ENCODE assay signal across 37 cellular contexts in the genomic region with DNA sequence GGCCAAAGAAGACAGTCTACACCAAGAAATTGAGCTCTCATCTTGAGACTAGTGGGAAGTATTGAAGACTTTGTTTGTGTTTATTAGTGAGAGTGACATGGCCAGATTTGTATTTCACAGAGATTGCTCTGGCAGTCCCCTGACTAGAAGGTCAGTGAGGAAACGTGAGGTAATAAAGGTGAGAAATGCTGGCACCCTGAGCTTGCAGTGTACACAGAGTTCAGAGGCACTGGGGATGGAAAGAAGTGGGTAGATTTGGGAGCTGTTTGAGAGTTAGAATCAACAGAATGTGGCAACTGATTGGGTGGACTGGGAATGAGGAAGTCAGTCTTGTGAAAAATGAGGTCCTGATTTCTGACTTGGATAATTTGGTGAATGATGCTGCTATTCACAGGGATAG.
"Had no signal": no experiment of that assay in that cellular context is flagged by ENCODE, and none has a peak within 500 bp of the region (broad histone marks: within the 10 kb centered on the region; RNA-seq: fewer than 3 reads in every experiment).

No MANE protein-coding gene starts in this region.

- H3K27ac ChIP-seq: ascending aorta, cardiac muscle cell, WERI-Rb-1 had no signal

- H3K9me3 Mint-ChIP-seq: activated CD4-positive, alpha-beta memory T cell treated with anti-CD3 and anti-CD28 coated beads, Interleukin-2, amount 10 ng/mL, durations not matched to agents 7 days and 5 days; activated CD4-positive, alpha-beta T cell treated with anti-CD3 and anti-CD28 coated beads, Interleukin-2, amount 10 ng/mL, durations not matched to agents 7 days and 5 days; activated naive CD4-positive, alpha-beta T cell treated with anti-CD3 and anti-CD28 coated beads, Interleukin-2, amount 10 ng/mL, durations not matched to agents 7 days and 5 days; activated naive CD4-positive, alpha-beta T cell treated with anti-CD3 and anti-CD28 coated beads, Interleukin-2, amount 50 U/mL, for 24 hours; activated naive CD8-positive, alpha-beta T cell treated with anti-CD3 and anti-CD28 coated beads, Interleukin-2, amount 50 U/mL, for 24 hours; activated T-cell treated with anti-CD3 and anti-CD28 coated beads, Interleukin-2, amount 50 U/mL, for 24 hours; activated T-helper 2 cell treated with anti-CD3 and anti-CD28 coated beads, Interferon-gamma antibody, Interleukin-2, Interleukin-4, amounts not matched to agents 10 μg/mL and 5 μg/mL and 100 μg/mL, durations not matched to agents 14 hours and 24 hours and 36 hours; T-helper 2 cell treated with Interferon-gamma antibody and Interleukin-4, amounts not matched to agents 5 μg/mL and 100 μg/mL, for 36 hours had no signal

- H3K27me3 ChIP-seq: ascending aorta, cardiac muscle cell had no signal

- H3K27ac Mint-ChIP-seq: activated CD4-positive, alpha-beta memory T cell treated with anti-CD3 and anti-CD28 coated beads, Interleukin-2, amount 10 ng/mL, durations not matched to agents 7 days and 5 days; activated CD4-positive, alpha-beta T cell treated with anti-CD3 and anti-CD28 coated beads for 36 hours; activated CD4-positive, alpha-beta T cell treated with anti-CD3 and anti-CD28 coated beads, Interleukin-2, amount 10 ng/mL, durations not matched to agents 7 days and 5 days; activated CD8-positive, alpha-beta memory T cell treated with anti-CD3 and anti-CD28 coated beads, Interleukin-2, amount 10 ng/mL, durations not matched to agents 7 days and 5 days; activated CD8-positive, alpha-beta T cell treated with anti-CD3 and anti-CD28 coated beads, Interleukin-2, amount 10 ng/mL, durations not matched to agents 7 days and 5 days; activated naive CD4-positive, alpha-beta T cell treated with anti-CD3 and anti-CD28 coated beads, Interleukin-2, amount 10 ng/mL, durations not matched to agents 7 days and 5 days; activated naive CD4-positive, alpha-beta T cell treated with anti-CD3 and anti-CD28 coated beads, Interleukin-2, amount 50 U/mL, for 24 hours; activated naive CD8-positive, alpha-beta T cell; activated naive CD8-positive, alpha-beta T cell treated with anti-CD3 and anti-CD28 coated beads, Interleukin-2, amount 10 ng/mL, durations not matched to agents 7 days and 5 days; activated naive CD8-positive, alpha-beta T cell treated with anti-CD3 and anti-CD28 coated beads, Interleukin-2, amount 50 U/mL, for 24 hours; activated T-cell treated with anti-CD3 and anti-CD28 coated beads, Interleukin-2, amount 50 U/mL, for 24 hours; activated T-helper 2 cell treated with anti-CD3 and anti-CD28 coated beads, Interferon-gamma antibody, Interleukin-2, Interleukin-4, amounts not matched to agents 10 μg/mL and 5 μg/mL and 100 μg/mL, durations not matched to agents 14 hours and 24 hours and 36 hours; T-cell; T-helper 17 cell; T-helper 2 cell treated with Interferon-gamma antibody and Interleukin-4, amounts not matched to agents 5 μg/mL and 100 μg/mL, for 36 hours; WTC11 had no signal

- H3K4me3 Mint-ChIP-seq: activated CD4-positive, alpha-beta memory T cell treated with anti-CD3 and anti-CD28 coated beads, Interleukin-2, amount 10 ng/mL, durations not matched to agents 7 days and 5 days; activated CD4-positive, alpha-beta T cell treated with anti-CD3 and anti-CD28 coated beads for 36 hours; activated CD4-positive, alpha-beta T cell treated with anti-CD3 and anti-CD28 coated beads, Interleukin-2, amount 10 ng/mL, durations not matched to agents 7 days and 5 days; activated CD8-positive, alpha-beta memory T cell treated with anti-CD3 and anti-CD28 coated beads, Interleukin-2, amount 10 ng/mL, durations not matched to agents 7 days and 5 days; activated CD8-positive, alpha-beta T cell treated with anti-CD3 and anti-CD28 coated beads, Interleukin-2, amount 10 ng/mL, durations not matched to agents 7 days and 5 days; activated naive CD4-positive, alpha-beta T cell treated with anti-CD3 and anti-CD28 coated beads, Interleukin-2, amount 10 ng/mL, durations not matched to agents 7 days and 5 days; activated naive CD4-positive, alpha-beta T cell treated with anti-CD3 and anti-CD28 coated beads, Interleukin-2, amount 50 U/mL, for 24 hours; activated naive CD8-positive, alpha-beta T cell; activated naive CD8-positive, alpha-beta T cell treated with anti-CD3 and anti-CD28 coated beads, Interleukin-2, amount 10 ng/mL, durations not matched to agents 7 days and 5 days; activated naive CD8-positive, alpha-beta T cell treated with anti-CD3 and anti-CD28 coated beads, Interleukin-2, amount 50 U/mL, for 24 hours; activated T-cell treated with anti-CD3 and anti-CD28 coated beads, Interleukin-2, amount 50 U/mL, for 24 hours; brain; T-cell; T-helper 17 cell; T-helper 2 cell treated with Interferon-gamma antibody and Interleukin-4, amounts not matched to agents 5 μg/mL and 100 μg/mL, for 36 hours; WTC11 had no signal

- H3K4me1 Mint-ChIP-seq: activated CD4-positive, alpha-beta memory T cell treated with anti-CD3 and anti-CD28 coated beads, Interleukin-2, amount 10 ng/mL, durations not matched to agents 7 days and 5 days; activated CD4-positive, alpha-beta T cell treated with anti-CD3 and anti-CD28 coated beads for 36 hours; activated CD4-positive, alpha-beta T cell treated with anti-CD3 and anti-CD28 coated beads, Interleukin-2, amount 10 ng/mL, durations not matched to agents 7 days and 5 days; activated CD8-positive, alpha-beta memory T cell treated with anti-CD3 and anti-CD28 coated beads, Interleukin-2, amount 10 ng/mL, durations not matched to agents 7 days and 5 days; activated naive CD4-positive, alpha-beta T cell treated with anti-CD3 and anti-CD28 coated beads, Interleukin-2, amount 10 ng/mL, durations not matched to agents 7 days and 5 days; activated naive CD8-positive, alpha-beta T cell treated with anti-CD3 and anti-CD28 coated beads, Interleukin-2, amount 10 ng/mL, durations not matched to agents 7 days and 5 days; T-helper 17 cell; WTC11 had no signal

- H3K36me3 Mint-ChIP-seq: activated CD8-positive, alpha-beta memory T cell treated with anti-CD3 and anti-CD28 coated beads, Interleukin-2, amount 10 ng/mL, durations not matched to agents 7 days and 5 days; activated naive CD4-positive, alpha-beta T cell treated with anti-CD3 and anti-CD28 coated beads, Interleukin-2, amount 10 ng/mL, durations not matched to agents 7 days and 5 days; activated naive CD4-positive, alpha-beta T cell treated with anti-CD3 and anti-CD28 coated beads, Interleukin-2, amount 50 U/mL, for 24 hours; activated naive CD8-positive, alpha-beta T cell treated with anti-CD3 and anti-CD28 coated beads, Interleukin-2, amount 10 ng/mL, durations not matched to agents 7 days and 5 days; T-cell had no signal

- H3K4me3 ChIP-seq: ascending aorta, cardiac muscle cell had no signal

- H3K27me3 Mint-ChIP-seq: brain had no signal

- H3K9me3 ChIP-seq: ascending aorta had no signal

- DNase-seq: activated CD4-positive, alpha-beta memory T cell treated with anti-CD3 and anti-CD28 coated beads, Interleukin-2, amount 10 ng/mL, durations not matched to agents 7 days and 5 days; activated CD4-positive, alpha-beta T cell treated with anti-CD3 and anti-CD28 coated beads for 1 hour; activated CD4-positive, alpha-beta T cell treated with anti-CD3 and anti-CD28 coated beads for 36 hours; activated CD4-positive, alpha-beta T cell treated with anti-CD3 and anti-CD28 coated beads for 48 hours; activated CD4-positive, alpha-beta T cell treated with anti-CD3 and anti-CD28 coated beads, Interleukin-2, amount 10 ng/mL, durations not matched to agents 7 days and 5 days; activated CD4-positive, alpha-beta T cell treated with anti-CD3 and anti-CD28 coated beads, Interleukin-2, amount 50 U/mL, for 48 hours; activated CD4-positive, CD25-positive, alpha-beta regulatory T cell; activated CD8-positive, alpha-beta memory T cell treated with anti-CD3 and anti-CD28 coated beads for 24 hours; activated CD8-positive, alpha-beta memory T cell treated with anti-CD3 and anti-CD28 coated beads, Interleukin-2, amount 10 ng/mL, durations not matched to agents 7 days and 5 days; activated CD8-positive, alpha-beta memory T cell treated with anti-CD3 and anti-CD28 coated beads, Interleukin-2, amount 50 U/mL, for 48 hours; activated CD8-positive, alpha-beta T cell treated with anti-CD3 and anti-CD28 coated beads, Interleukin-2, amount 10 ng/mL, durations not matched to agents 7 days and 5 days; activated effector memory CD4-positive, alpha-beta T cell treated with Interleukin-2 at 50 U/mL for 16 hours; activated gamma-delta T cell; activated naive CD4-positive, alpha-beta T cell treated with anti-CD3 and anti-CD28 coated beads, Interleukin-2, amount 10 ng/mL, durations not matched to agents 7 days and 5 days; activated naive CD4-positive, alpha-beta T cell treated with Interleukin-2 at 50 U/mL for 16 hours; activated naive CD8-positive, alpha-beta T cell treated with anti-CD3 and anti-CD28 coated beads, Interleukin-2, amount 10 ng/mL, durations not matched to agents 7 days and 5 days; activated naive CD8-positive, alpha-beta T cell treated with anti-CD3 and anti-CD28 coated beads, Interleukin-2, amount 50 U/mL, for 24 hours; activated T-cell treated with anti-CD3 and anti-CD28 coated beads, Interleukin-2, amount 50 U/mL, for 24 hours; activated T-cell treated with anti-CD3 and anti-CD28 coated beads, Interleukin-2, amount 50 U/mL, for 48 hours; amygdala; anterior cingulate cortex; caudate nucleus; T-cell; T-helper 17 cell; T-helper 9 cell; WERI-Rb-1 had no signal

- H3K36me3 ChIP-seq: ascending aorta, cardiac muscle cell, WERI-Rb-1 had no signal

- ATAC-seq: activated CD4-positive, alpha-beta T cell treated with anti-CD3 and anti-CD28 coated beads for 36 hours; activated CD4-positive, CD25-positive, alpha-beta regulatory T cell treated with anti-CD3 and anti-CD28 coated beads, Interleukin-2, amount 50 U/mL, for 24 hours; activated CD8-positive, alpha-beta memory T cell treated with anti-CD3 and anti-CD28 coated beads, Interleukin-2, amount 10 ng/mL, durations not matched to agents 7 days and 5 days; activated CD8-positive, alpha-beta T cell treated with anti-CD3 and anti-CD28 coated beads, Interleukin-2, amount 10 ng/mL, durations not matched to agents 7 days and 5 days; activated naive CD8-positive, alpha-beta T cell treated with anti-CD3 and anti-CD28 coated beads, Interleukin-2, amount 50 U/mL, for 24 hours; T-cell; T-helper 17 cell; WTC11 had no signal

- FAIRE-seq: bronchial epithelial cell, TTC549 had no signal

- H3K4me1 ChIP-seq: ascending aorta had no signal
